In genomic region chr20:44215125-44215524, GRCh38 we compare ENCODE assay signal across 2 cellular contexts.
TF ChIP-seq lines count a peak whose summit lies in the region.

No MANE protein-coding gene starts in this region.

TF ChIP-seq in HCT116, 20 proteins besides CTCF, POLR2A, EP300 and RAD21:
- TF ChIP-seq MAX (IDR thresholded peaks at IDR 0.05) (no peak), SIN3A (IDR thresholded peaks at IDR 0.05; ENCODE audit: low read depth) (no peak), SRF (IDR thresholded peaks at IDR 0.05; ENCODE audit: low read depth) (no peak), ELF1 (IDR thresholded peaks at IDR 0.05; ENCODE audit: borderline replicate concordance, low read depth) (no peak), TCF7L2 (IDR thresholded peaks at IDR 0.05; ENCODE audit: borderline replicate concordance, extremely low read depth, insufficient read depth, insufficient read length) (no peak), FOSL1 (IDR thresholded peaks at IDR 0.05; ENCODE audit: low read depth) (no peak), ZBTB33 (IDR thresholded peaks at IDR 0.05; ENCODE audit: extremely low read depth, insufficient replicate concordance, low read length) (no peak), POLR2AphosphoS5 (IDR thresholded peaks at IDR 0.05; ENCODE audit: low read depth, low read length) (no peak), CEBPB (IDR thresholded peaks at IDR 0.05; ENCODE audit: low read depth) (no peak), REST (IDR thresholded peaks at IDR 0.05; ENCODE audit: low read depth) (no peak), ZFX (IDR thresholded peaks at IDR 0.05) (no peak), EGR1 (IDR thresholded peaks at IDR 0.05; ENCODE audit: low read depth) (no peak)

TF ChIP-seq in endothelial cell of umbilical vein, 7 proteins besides CTCF, POLR2A, EP300 and RAD21:
- TF ChIP-seq JUN (IDR thresholded peaks at IDR 0.05; ENCODE audit: borderline replicate concordance, insufficient read depth, insufficient read length, low read depth) (no peak), MAX (IDR thresholded peaks at IDR 0.05; ENCODE audit: insufficient read depth, insufficient read length) (no peak), EZH2 (IDR thresholded peaks at IDR 0.05; ENCODE audit: borderline replicate concordance, low read depth, low read length, severe bottlenecking) (no peak), MYC (IDR thresholded peaks at IDR 0.05; ENCODE audit: low read depth, low read length) (no peak), GATA2 (IDR thresholded peaks at IDR 0.05; ENCODE audit: insufficient read depth, insufficient read length, low read depth, low read length) (no peak), POLR2AphosphoS5 (IDR thresholded peaks at IDR 0.05; ENCODE audit: insufficient read depth, low read depth, low read length) (no peak), FOS (IDR thresholded peaks at IDR 0.05; ENCODE audit: borderline replicate concordance, insufficient read depth, low read length) (no peak)
